ENCODE assay signal across 8 cellular contexts in genomic region chr10:99731296-99732032, GRCh38. TPM values are rescaled to one million over a fixed set of nuclear protein-coding genes. Genes with fewer than 3 reads are reported as not detected.
A peak's percentile ranks its signal among the peaks of the same experiment; 100 is the strongest.
DNase-seq lines count a peak whose midpoint lies in the region; ATAC-seq and TF ChIP-seq lines count a peak whose summit lies in the region.

No MANE protein-coding gene starts in this region.

- H3K9ac ChIP-seq in liver (ENCODE audit: low read depth in 1 of 2, low read length in 2 of 2): peak overlapping the region; percentile 89 to 97

- H3K27me3 ChIP-seq in liver (ENCODE audit: control insufficient read depth in 4 of 4, insufficient read depth in 4 of 4, low read length in 3 of 4): no peaks in the 10 kb centered on the region

- H3K4me3 ChIP-seq in liver (ENCODE audit: low read depth in 1 of 3, low read length in 3 of 3) (peak overlapping the region; percentile 71 to 97 (median 77)), urinary bladder (ENCODE audit: low read depth, low read length) (peak overlapping the region; percentile 68)

- TF ChIP-seq RAD21 in liver (IDR thresholded peaks at IDR 0.05): no peak

- H3K36me3 ChIP-seq in liver (ENCODE audit: control insufficient read depth in 4 of 4, insufficient read depth in 3 of 4, low read depth in 1 of 4, low read length in 3 of 4) (peaks cover 0 to 19% (median 11%) of the 10 kb centered on the region in 4 donors), urinary bladder (ENCODE audit: insufficient read depth) (peaks cover 3% of the 10 kb centered on the region)

- WGBS in adipose tissue, 3 donors: 3 to 5% (median 4%) methylated on average over 16 of the region's 16 CpGs
- 4% methylated on average over 16 of the region's 16 CpGs for WGBS in liver
- WGBS in urinary bladder: 5% methylated on average over 16 of the region's 16 CpGs

- DNase-seq in mesenteric fat pad (ENCODE audit: low spot score) (no peak), occipital lobe (lab: John Stamatoyannopoulos, UW) (no peak)
- no peak for DNase-seq in effector CD8-positive, alpha-beta T cell (lab: John Stamatoyannopoulos, UW)

- H3K27ac ChIP-seq in adipose tissue (ENCODE audit: low read depth, low read length) (peak overlapping the region; percentile 44), liver (ENCODE audit: low read depth in 1 of 2, low read length in 2 of 2) (peak overlapping the region; percentile 95 to 99), urinary bladder (ENCODE audit: low read depth) (peak overlapping the region; percentile 76)

- TF ChIP-seq CTCF in GM12874 (IDR thresholded peaks at IDR 0.05; ENCODE audit: insufficient read depth, low read depth, low read length) (peak; percentile 4; the same call in 1 of the 2 replicates), liver (IDR thresholded peaks at IDR 0.05; ENCODE audit: low read depth, low read length, missing input control) (no peak)

- H3K4me1 ChIP-seq in liver (ENCODE audit: control insufficient read depth in 4 of 4, insufficient read depth in 4 of 4, low read length in 3 of 4) (peaks cover 2 to 22% (median 11%) of the 10 kb centered on the region in 4 donors), urinary bladder (ENCODE audit: insufficient read depth) (no peaks in the 10 kb centered on the region)

- no peaks in the 10 kb centered on the region for H3K9me3 ChIP-seq in liver (ENCODE audit: control insufficient read depth in 4 of 4, low read length in 3 of 4)

- ATAC-seq in HG03045 (IDR thresholded peaks at IDR 0.05; ENCODE audit: unreplicated experiment): peak; percentile 42

TF ChIP-seq in liver, 16 proteins besides CTCF, POLR2A, EP300 and RAD21:
- TF ChIP-seq TAF1 (conservative IDR thresholded peaks at IDR 0.05) (no peak), ATF3 (IDR thresholded peaks at IDR 0.05) (peak; percentile 7), EGR1 (IDR thresholded peaks at IDR 0.05; ENCODE audit: low read depth in 2 of 2) (no peak), ZBTB33 (IDR thresholded peaks at IDR 0.05) (no peak), GABPA (IDR thresholded peaks at IDR 0.05 in 1 of 2, conservative IDR thresholded peaks at IDR 0.05 in 1 of 2) (no peak)

RNA-seq across cellular contexts. Expression of gene COX15, which starts 0.5 kb away (rescaled TPM):
- polyA plus RNA-seq in adipose tissue (10 to 100 TPM; 10.1 to 18.0 (median 15.4) TPM), liver (10 to 100 TPM; 13.4 to 19.0 TPM), urinary bladder (20.4 TPM)
- total RNA-seq in liver (10 to 100 TPM; 22.6 to 25.2 TPM), urinary bladder (35.9 TPM), mesenteric fat pad (33.8 TPM), occipital lobe (42.1 TPM)

RNA-seq across cellular contexts. Expression of gene CUTC, which starts 0.6 kb away (rescaled TPM):
- 10 to 100 TPM; 14.8 to 51.7 (median 47.7) TPM for polyA plus RNA-seq in adipose tissue
- total RNA-seq in liver: 10 to 100 TPM; 10.3 to 19.6 TPM
- polyA plus RNA-seq in liver: 10 to 100 TPM; 15.0 to 23.4 TPM
- 18.1 TPM for total RNA-seq in urinary bladder
- 68.7 TPM for polyA plus RNA-seq in urinary bladder
- 28.6 TPM for total RNA-seq in mesenteric fat pad
- total RNA-seq in occipital lobe: 9.0 TPM

RNA-seq across cellular contexts. Expression of gene ABCC2, which starts 51.0 kb away (rescaled TPM):
- 1 to 10 TPM; 1.0 to 2.6 (median 2.1) TPM for polyA plus RNA-seq in adipose tissue
- 100 to 1,000 TPM in 1 of 2 donors, 10 to 100 TPM in 1; 45.6 to 234 TPM for total RNA-seq in liver
- 10 to 100 TPM; 67.7 to 72.5 TPM for polyA plus RNA-seq in liver
- 2.3 TPM for total RNA-seq in urinary bladder
- polyA plus RNA-seq in urinary bladder: 2.4 TPM
- 2.8 TPM for total RNA-seq in mesenteric fat pad
- 0.16 TPM for total RNA-seq in occipital lobe

Comparison
In these comparisons a context has a peak if more than half of its experiments do, and no peak if none do; other contexts are left out.
1. H3K27ac ChIP-seq: peak in every context shown above with its lines; median percentile 97 in liver; 76 in urinary bladder; 44 in adipose tissue.
2. RNA of gene ABCC2, which starts 51.0 kb away (total RNA-seq): 45.6 to 234 TPM in liver; 2.8 TPM in mesenteric fat pad (single experiment), 2.3 TPM in urinary bladder (single experiment) and 0.16 TPM in occipital lobe (single experiment); every median in the first group is over 10 times any median in the second.